Comparison of ENCODE assay signal across 16 cellular contexts in genomic region chr21:15298306-15298705, GRCh38.
"Had no signal": no experiment of that assay in that cellular context is flagged by ENCODE, and none has a peak within 500 bp of the region (broad histone marks: within the 10 kb centered on the region; RNA-seq: fewer than 3 reads in every experiment).

No MANE protein-coding gene starts in this region.

- DNase-seq: Karpas-422, KG1, MG63, NCI-H1092 treated with DMSO at 0.1 percent for 48 hours, NCI-H1436, NCI-H1694, NCI-H1930, NCI-H2081, NCI-H2107, NCI-H2227 treated with DMSO at 0.1 percent for 48 hours, NCI-H524, NCI-H774, SHP77, SK-N-SH, SW 1271 had no signal

- H3K36me3 ChIP-seq: MG63 had no signal

- H3K9ac ChIP-seq: SK-N-SH had no signal

- H3K27ac ChIP-seq: RWPE1 had no signal

- H3K4me3 ChIP-seq: MG63 had no signal

- H3K27me3 ChIP-seq: MG63 had no signal

- H3K9me3 ChIP-seq: MG63, SK-N-SH had no signal

- H3K4me2 ChIP-seq: SK-N-SH had no signal
